ENCODE assay signal across 8 cellular contexts in genomic region chr6:32796848-32797776, GRCh38. TPM values are rescaled to one million over a fixed set of nuclear protein-coding genes. Genes with fewer than 3 reads are reported as not detected.
DNase-seq lines count a peak whose midpoint lies in the region; ATAC-seq and TF ChIP-seq lines count a peak whose summit lies in the region.

No MANE protein-coding gene starts in this region.

- peak overlapping the region; percentile 27 for H3K4me3 Mint-ChIP-seq in activated naive CD4-positive, alpha-beta T cell treated with anti-CD3 and anti-CD28 coated beads, Interleukin-2, amount 10 ng/mL, durations not matched to agents 7 days and 5 days
- peak overlapping the region; percentile 54 for H3K4me3 Mint-ChIP-seq in glutamatergic neuron (ENCODE audit: unreplicated experiment)
- peak overlapping the region; percentile 62 for H3K4me3 Mint-ChIP-seq in osteocyte (ENCODE audit: unreplicated experiment)

- peaks cover 0 to 3% of the 10 kb centered on the region in 2 donors for H3K4me1 ChIP-seq in thoracic aorta (ENCODE audit: control insufficient read depth in 1 of 2, low read depth in 2 of 2)

- DNase-seq in DMS 273 (lab: John Stamatoyannopoulos, UW; ENCODE audit: unreplicated experiment) (peak; percentile 82), HUDEP-2 (lab: John Stamatoyannopoulos, UW; ENCODE audit: unreplicated experiment in 76 of 76) (peak in 52 of 76 experiments; percentile 7 to 75 (median 46)), SK-N-DZ (ENCODE audit: low spot score) (peak; percentile 39), glutamatergic neuron (peak; percentile 81), osteocyte (ENCODE audit: extremely low spot score, unreplicated experiment) (no peak), thoracic aorta (ENCODE audit: low spot score) (peak; percentile 33)
- peak; percentile 83 for DNase-seq in activated naive CD4-positive, alpha-beta T cell treated with anti-CD3 and anti-CD28 coated beads, Interleukin-2, amount 10 ng/mL, durations not matched to agents 7 days and 5 days

- peaks cover 6% of the 10 kb centered on the region for H3K9me3 Mint-ChIP-seq in activated naive CD4-positive, alpha-beta T cell treated with anti-CD3 and anti-CD28 coated beads, Interleukin-2, amount 10 ng/mL, durations not matched to agents 7 days and 5 days
- peaks cover 5% of the 10 kb centered on the region for H3K9me3 Mint-ChIP-seq in glutamatergic neuron (ENCODE audit: unreplicated experiment)
- H3K9me3 Mint-ChIP-seq in osteocyte (ENCODE audit: unreplicated experiment), result peaks cover 6% of the 10 kb centered on the region

- H3K4me3 ChIP-seq in thoracic aorta, result peak overlapping the region; percentile 43

- no peak overlapping the region for H3K27ac Mint-ChIP-seq in activated naive CD4-positive, alpha-beta T cell treated with anti-CD3 and anti-CD28 coated beads, Interleukin-2, amount 10 ng/mL, durations not matched to agents 7 days and 5 days
- H3K27ac Mint-ChIP-seq in glutamatergic neuron (ENCODE audit: unreplicated experiment) (no peak overlapping the region), osteocyte (ENCODE audit: unreplicated experiment) (no peak overlapping the region)

- CTCF ChIA-PET in activated naive CD4-positive, alpha-beta T cell treated with anti-CD3 and anti-CD28 coated beads, Interleukin-2, amount 10 ng/mL, durations not matched to agents 7 days and 5 days (lab: Charles Lee), result interaction anchor here (0.6 to 3.4 kb wide), 7 partner anchors 10 to 744 kb away, joined by 3 to 16 read pairs (median 3); partner anchors contain the start of gene TAP2

- H3K36me3 ChIP-seq in thoracic aorta, result no peaks in the 10 kb centered on the region

- ATAC-seq in thoracic aorta (ENCODE audit: insufficient number of reproducible peaks, low FRiP score, low read depth) (peak; percentile 72), HG03354 (IDR thresholded peaks at IDR 0.05; ENCODE audit: poor library complexity, severe bottlenecking, unreplicated experiment) (no peak)

- peaks cover 1% of the 10 kb centered on the region for H3K36me3 Mint-ChIP-seq in activated naive CD4-positive, alpha-beta T cell treated with anti-CD3 and anti-CD28 coated beads, Interleukin-2, amount 10 ng/mL, durations not matched to agents 7 days and 5 days
- H3K36me3 Mint-ChIP-seq in glutamatergic neuron (ENCODE audit: unreplicated experiment), result peaks cover 10% of the 10 kb centered on the region
- no peaks in the 10 kb centered on the region for H3K36me3 Mint-ChIP-seq in osteocyte (ENCODE audit: unreplicated experiment)

- H3K27me3 ChIP-seq in thoracic aorta (replicated peaks; ENCODE audit: insufficient read depth), result no peaks in the 10 kb centered on the region

- peaks cover 33% of the 10 kb centered on the region for H3K4me1 Mint-ChIP-seq in activated naive CD4-positive, alpha-beta T cell treated with anti-CD3 and anti-CD28 coated beads, Interleukin-2, amount 10 ng/mL, durations not matched to agents 7 days and 5 days
- H3K4me1 Mint-ChIP-seq in glutamatergic neuron (ENCODE audit: low read depth, unreplicated experiment) (peaks cover 3% of the 10 kb centered on the region), osteocyte (ENCODE audit: unreplicated experiment) (peaks cover 4% of the 10 kb centered on the region)

- H3K27me3 Mint-ChIP-seq in activated naive CD4-positive, alpha-beta T cell treated with anti-CD3 and anti-CD28 coated beads, Interleukin-2, amount 10 ng/mL, durations not matched to agents 7 days and 5 days, result peaks cover 56% of the 10 kb centered on the region
- H3K27me3 Mint-ChIP-seq in glutamatergic neuron (ENCODE audit: unreplicated experiment) (no peaks in the 10 kb centered on the region), osteocyte (ENCODE audit: unreplicated experiment) (peaks cover 79% of the 10 kb centered on the region)

- TF ChIP-seq CTCF in glutamatergic neuron (IDR thresholded peaks at IDR 0.05; ENCODE audit: partially characterized antibody, unreplicated experiment), result peak; percentile 92
- TF ChIP-seq CTCF in osteocyte (IDR thresholded peaks at IDR 0.05), result peak; percentile 88
- peak; percentile 91 for TF ChIP-seq CTCF in thoracic aorta (IDR thresholded peaks at IDR 0.05)

- no peaks in the 10 kb centered on the region for H3K9me3 ChIP-seq in thoracic aorta

- no peak overlapping the region for H3K27ac ChIP-seq in thoracic aorta

RNA-seq across cellular contexts. Expression of gene HLA-DOB, which starts 19.7 kb away (rescaled TPM):
- 0.21 TPM in 1 of 2 replicates, not detected in the other for polyA plus RNA-seq in SK-N-DZ (2014; cell fraction: cytosol; rRNA removed)
- polyA plus RNA-seq in SK-N-DZ (2014; cell fraction: nucleus; rRNA removed), result not detected in 2 replicates
- total RNA-seq in glutamatergic neuron (ENCODE audit: unreplicated experiment) (not detected), osteocyte (0.24 and 0.57 TPM in 2 replicates), thoracic aorta (under 1 TPM in 1 of 2 donors, not detected in 1; 0.54 TPM)

RNA-seq across cellular contexts. Expression of gene HLA-DQB2, which starts 33.8 kb away (rescaled TPM):
- not detected in 2 replicates for polyA plus RNA-seq in SK-N-DZ (2014; cell fraction: cytosol; rRNA removed)
- polyA plus RNA-seq in SK-N-DZ (2014; cell fraction: nucleus; rRNA removed), result not detected in 2 replicates
- total RNA-seq in glutamatergic neuron (ENCODE audit: unreplicated experiment) (not detected), osteocyte (not detected in 2 replicates), thoracic aorta (1 to 10 TPM in 1 of 2 donors, not detected in 1; 2.4 TPM)

RNA-seq across cellular contexts. Expression of gene TAP2, which starts 41.4 kb away (rescaled TPM):
- polyA plus RNA-seq in SK-N-DZ (2014; cell fraction: cytosol; rRNA removed), result 0.71 and 1.2 TPM in 2 replicates
- polyA plus RNA-seq in SK-N-DZ (2014; cell fraction: nucleus; rRNA removed), result 0.37 and 1.2 TPM in 2 replicates
- total RNA-seq in glutamatergic neuron (ENCODE audit: unreplicated experiment) (1.9 TPM), osteocyte (50.1 and 51.9 TPM in 2 replicates), thoracic aorta (10 to 100 TPM in 1 of 2 donors, 1 to 10 TPM in 1; 9.6 to 17.3 TPM)

RNA-seq across cellular contexts. Expression of gene PSMB8, which starts 46.7 kb away (rescaled TPM):
- polyA plus RNA-seq in SK-N-DZ (2014; cell fraction: cytosol; rRNA removed), result not detected in 2 replicates
- polyA plus RNA-seq in SK-N-DZ (2014; cell fraction: nucleus; rRNA removed), result not detected in 2 replicates
- total RNA-seq in glutamatergic neuron (ENCODE audit: unreplicated experiment) (not detected), osteocyte (66.1 and 68.8 TPM in 2 replicates), thoracic aorta (10 to 100 TPM; 28.4 to 43.3 TPM)

RNA-seq across cellular contexts. Expression of gene HLA-DQA2, which starts 55.9 kb away (rescaled TPM):
- polyA plus RNA-seq in SK-N-DZ (2014; cell fraction: cytosol; rRNA removed), result not detected in 2 replicates
- polyA plus RNA-seq in SK-N-DZ (2014; cell fraction: nucleus; rRNA removed), result not detected in 2 replicates
- total RNA-seq in glutamatergic neuron (ENCODE audit: unreplicated experiment) (not detected), osteocyte (not detected in 2 replicates), thoracic aorta (1 to 10 TPM in 1 of 2 donors, under 1 TPM in 1; 0.85 to 1.4 TPM)
